In genomic region chr15:77862651-77863104, GRCh38 we compare ENCODE assay signal across 14 cellular contexts.
A peak's percentile ranks its signal among the peaks of the same experiment; 100 is the strongest.
DNase-seq lines count a peak whose midpoint lies in the region; ATAC-seq and TF ChIP-seq lines count a peak whose summit lies in the region.
"Had no signal": no experiment of that assay in that cellular context is flagged by ENCODE, and none has a peak within 500 bp of the region (broad histone marks: within the 10 kb centered on the region; RNA-seq: fewer than 3 reads in every experiment).

No MANE protein-coding gene starts in this region.

- H3K27ac Mint-ChIP-seq in chondrocyte (ENCODE audit: unreplicated experiment) (no peak overlapping the region), neural progenitor cell (peak overlapping the region; percentile 39)

- no peak overlapping the region for H3K4me3 Mint-ChIP-seq in chondrocyte (ENCODE audit: unreplicated experiment)
- H3K4me3 Mint-ChIP-seq in neural progenitor cell = no peak overlapping the region

- no peaks in the 10 kb centered on the region for H3K79me2 ChIP-seq in neural progenitor cell (ENCODE audit: low read depth)

- no peaks in the 10 kb centered on the region for H4K20me1 ChIP-seq in neural progenitor cell (ENCODE audit: low read depth)

- H3K4me1 Mint-ChIP-seq in chondrocyte (ENCODE audit: low read depth) (peaks cover 15% of the 10 kb centered on the region), neural progenitor cell (peaks cover 14% of the 10 kb centered on the region)

- no peak overlapping the region for H3K4me2 ChIP-seq in neural progenitor cell

- DNase-seq in right cardiac atrium (peak in 2 of 3 donors; percentile 19 to 33), heart left ventricle (no peak), chondrocyte (ENCODE audit: low spot score) (peak; percentile 86), neural progenitor cell (ENCODE audit: low spot score) (no peak), NK-92 (lab: John Stamatoyannopoulos, UW; ENCODE audit: unreplicated experiment) (no peak)
- DNase-seq: DMS 273 treated with DMSO at 0.1 percent for 48 hours, GOT3, MG63, NCI-H1092 treated with DMSO at 0.1 percent for 48 hours, NCI-H524, SHP77 treated with DMSO at 0.1 percent for 48 hours had no signal

- H3F3A ChIP-seq in neural progenitor cell (ENCODE audit: low read depth) = no peaks in the 10 kb centered on the region

- H3K36me3 Mint-ChIP-seq in chondrocyte (ENCODE audit: low read depth) (no peaks in the 10 kb centered on the region), neural progenitor cell (no peaks in the 10 kb centered on the region)

- H3K27me3 Mint-ChIP-seq in chondrocyte (ENCODE audit: low read depth) (no peaks in the 10 kb centered on the region), neural progenitor cell (ENCODE audit: insufficient read depth, low read depth) (peaks cover 7% of the 10 kb centered on the region)

- no peak for ATAC-seq in right cardiac atrium
- no peak for ATAC-seq in heart left ventricle
- no peak for ATAC-seq in GM19324 (IDR thresholded peaks at IDR 0.05; ENCODE audit: low FRiP score, unreplicated experiment)
- ATAC-seq in GM21390 (IDR thresholded peaks at IDR 0.05; ENCODE audit: unreplicated experiment) = no peak

- WGBS in right cardiac atrium = 59% methylated on average over 13 of the region's 13 CpGs
- WGBS in heart left ventricle, 4 donors = 55 to 68% (median 61%) methylated on average over 5 to 13 of the region's 13 CpGs

- H3K36me3 ChIP-seq in heart left ventricle = no peaks in the 10 kb centered on the region
- no peaks in the 10 kb centered on the region for H3K36me3 ChIP-seq in neural progenitor cell
- H3K36me3 ChIP-seq: MG63 had no signal

- H3K9me3 ChIP-seq in right cardiac atrium (ENCODE audit: control insufficient read depth, low read length) (no peaks in the 10 kb centered on the region), heart left ventricle (no peaks in the 10 kb centered on the region), neural progenitor cell (ENCODE audit: low read depth) (no peaks in the 10 kb centered on the region)
- H3K9me3 ChIP-seq: MG63 had no signal

- H2AFZ ChIP-seq in neural progenitor cell (replicated peaks) = no peak overlapping the region

- H3K9me3 Mint-ChIP-seq in chondrocyte (ENCODE audit: low read depth) (no peaks in the 10 kb centered on the region), neural progenitor cell (no peaks in the 10 kb centered on the region)

- H3K27ac ChIP-seq in right cardiac atrium (ENCODE audit: low read length) = no peak overlapping the region
- H3K27ac ChIP-seq in heart left ventricle = no peak overlapping the region
- H3K27ac ChIP-seq in neural progenitor cell = no peak overlapping the region
- H3K27ac ChIP-seq: C4-2B had no signal

- intact Hi-C loops in right cardiac atrium (cut with DNase I) = no loop called here
- intact Hi-C loops in heart left ventricle (cut with DNase I) = no loop called here

- no peaks in the 10 kb centered on the region for H3K27me3 ChIP-seq in right cardiac atrium (ENCODE audit: control insufficient read depth, insufficient read depth)
- H3K27me3 ChIP-seq in heart left ventricle = no peaks in the 10 kb centered on the region
- no peaks in the 10 kb centered on the region for H3K27me3 ChIP-seq in neural progenitor cell
- H3K27me3 ChIP-seq: MG63 had no signal

- H3K4me3 ChIP-seq in right cardiac atrium (ENCODE audit: low read length) = no peak overlapping the region
- H3K4me3 ChIP-seq in heart left ventricle = no peak overlapping the region
- H3K4me3 ChIP-seq in neural progenitor cell = no peak overlapping the region
- H3K4me3 ChIP-seq: MG63 had no signal

- no peak overlapping the region for H3K9ac ChIP-seq in neural progenitor cell

- no peak for TF ChIP-seq POLR2A in heart left ventricle (IDR thresholded peaks at IDR 0.05)

- no peak for TF ChIP-seq CTCF in heart left ventricle (IDR thresholded peaks at IDR 0.05)
- TF ChIP-seq CTCF in chondrocyte (IDR thresholded peaks at IDR 0.05) = no peak
- no peak for TF ChIP-seq CTCF in neural progenitor cell (IDR thresholded peaks at IDR 0.05)

- H3K4me1 ChIP-seq in right cardiac atrium (ENCODE audit: control insufficient read depth, insufficient read depth, low read length) (no peaks in the 10 kb centered on the region), heart left ventricle (no peaks in the 10 kb centered on the region), neural progenitor cell (peaks cover 13% of the 10 kb centered on the region)

Comparison
In these comparisons a context has a peak if more than half of its experiments do, and no peak if none do; other contexts are left out.
1. DNase-seq: peak in right cardiac atrium (2 of 3) and chondrocyte (single experiment); none in heart left ventricle (0 of 5), neural progenitor cell (single experiment) and NK-92 (single experiment).